ENCODE assay signal across 8 cellular contexts in genomic region chr19:11496391-11497163, GRCh38. TPM values are rescaled to one million over a fixed set of nuclear protein-coding genes. Genes with fewer than 3 reads are reported as not detected.
DNase-seq lines count a peak whose midpoint lies in the region; ATAC-seq and TF ChIP-seq lines count a peak whose summit lies in the region.

No MANE protein-coding gene starts in this region.

- H3K27me3 Mint-ChIP-seq in central memory CD8-positive, alpha-beta T cell: no peaks in the 10 kb centered on the region

- TF ChIP-seq RAD21 in liver (IDR thresholded peaks at IDR 0.05): peak in 1 of 2 donors; percentile 71

- no peak overlapping the region for H3K4me3 Mint-ChIP-seq in central memory CD8-positive, alpha-beta T cell

- H3K36me3 ChIP-seq in GM06990 (ENCODE audit: control insufficient read depth, insufficient read depth, low read length) (peaks cover 13% of the 10 kb centered on the region), liver (ENCODE audit: control insufficient read depth in 4 of 4, insufficient read depth in 3 of 4, low read depth in 1 of 4, low read length in 3 of 4) (peaks cover 0 to 12% (median 4%) of the 10 kb centered on the region in 4 donors)

- H3K4me1 ChIP-seq in liver (ENCODE audit: control insufficient read depth in 4 of 4, insufficient read depth in 4 of 4, low read length in 3 of 4): peaks cover 0 to 9% (median 1%) of the 10 kb centered on the region in 4 donors

- H3K9me3 ChIP-seq in liver (ENCODE audit: control insufficient read depth in 4 of 4, low read length in 3 of 4): no peaks in the 10 kb centered on the region

- no peaks in the 10 kb centered on the region for H3K9me3 Mint-ChIP-seq in central memory CD8-positive, alpha-beta T cell

- TF ChIP-seq CTCF in GM06990 (IDR thresholded peaks at IDR 0.05; ENCODE audit: insufficient read depth, low read length, poor library complexity, severe bottlenecking) (peak; percentile 87), liver (IDR thresholded peaks at IDR 0.05; ENCODE audit: low read depth, low read length, missing input control) (peak; percentile 39)

- H3K27ac ChIP-seq in liver (ENCODE audit: low read depth in 1 of 2, low read length in 2 of 2): no peak overlapping the region

- peak; percentile 56 for DNase-seq in GM06990 (ENCODE audit: extremely low read depth, insufficient read length)
- peak; percentile 8 for DNase-seq in NCI-H146 treated with DMSO at 0.1 percent for 48 hours (lab: John Stamatoyannopoulos, UW; ENCODE audit: unreplicated experiment)
- peak; percentile 40 for DNase-seq in activated CD4-positive, CD25-positive, alpha-beta regulatory T cell treated with anti-CD3 and anti-CD28 coated beads, Interleukin-2, amount 50 U/mL, for 16 hours (ENCODE audit: low read depth, low spot score)
- DNase-seq in central memory CD8-positive, alpha-beta T cell (ENCODE audit: low spot score in 2 of 2): peak; percentile 27 to 38
- DNase-seq in stimulated activated CD8-positive, alpha-beta memory T cell treated with anti-CD3 and anti-CD28 coated beads, Interleukin-12 subunit alpha, Interleukin-12 subunit beta, amount 100 ng/mL, for 1 hour (ENCODE audit: low read depth): peak; percentile 43

- peaks cover 18% of the 10 kb centered on the region for H3K4me1 Mint-ChIP-seq in central memory CD8-positive, alpha-beta T cell

- H3K9ac ChIP-seq in liver (ENCODE audit: low read depth in 1 of 2, low read length in 2 of 2): no peak overlapping the region

- 79% methylated on average over 17 of the region's 17 CpGs for WGBS in liver

- H3K4me3 ChIP-seq in GM06990 (replicated peaks; ENCODE audit: low read depth, low read length): no peak overlapping the region
- no peak overlapping the region for H3K4me3 ChIP-seq in liver (ENCODE audit: low read depth in 1 of 3, low read length in 3 of 3)

- H3K27ac Mint-ChIP-seq in central memory CD8-positive, alpha-beta T cell (ENCODE audit: low read depth): no peak overlapping the region

- H3K27me3 ChIP-seq in GM06990 (replicated peaks; ENCODE audit: control insufficient read depth, insufficient read depth, low read length) (no peaks in the 10 kb centered on the region), liver (ENCODE audit: control insufficient read depth in 4 of 4, insufficient read depth in 4 of 4, low read length in 3 of 4) (no peaks in the 10 kb centered on the region)

- peaks cover 6% of the 10 kb centered on the region for H3K36me3 Mint-ChIP-seq in central memory CD8-positive, alpha-beta T cell (ENCODE audit: insufficient read depth)

- ATAC-seq in central memory CD8-positive, alpha-beta T cell (replicated peaks; ENCODE audit: extremely low read depth, poor library complexity, severe bottlenecking): peak; percentile 43
- ATAC-seq in GM18498 (IDR thresholded peaks at IDR 0.05; ENCODE audit: unreplicated experiment) (no peak), GM19463 (IDR thresholded peaks at IDR 0.05; ENCODE audit: unreplicated experiment) (no peak)

TF ChIP-seq in liver, 16 proteins besides CTCF, POLR2A, EP300 and RAD21:
- no peak for TF ChIP-seq TAF1 (conservative IDR thresholded peaks at IDR 0.05)
- no peak for TF ChIP-seq JUND (IDR thresholded peaks at IDR 0.05)
- TF ChIP-seq ZBTB33 (IDR thresholded peaks at IDR 0.05): no peak
- TF ChIP-seq REST (IDR thresholded peaks at IDR 0.05): no peak
- TF ChIP-seq NR2F2 (IDR thresholded peaks at IDR 0.05): no peak

RNA-seq across cellular contexts. Expression of gene ZNF653, which starts 9.1 kb away (rescaled TPM):
- total RNA-seq in liver: 1 to 10 TPM; 3.0 to 4.6 TPM
- 1 to 10 TPM; 1.3 to 3.3 TPM for polyA plus RNA-seq in liver

RNA-seq across cellular contexts. Expression of gene ELAVL3, which starts 15.7 kb away (rescaled TPM):
- total RNA-seq in liver: not detected
- not detected for polyA plus RNA-seq in liver

RNA-seq across cellular contexts. Expression of gene ECSIT, which starts 32.4 kb away (rescaled TPM):
- 10 to 100 TPM; 20.5 to 34.9 TPM for total RNA-seq in liver
- 10 to 100 TPM; 27.2 to 37.4 TPM for polyA plus RNA-seq in liver

RNA-seq across cellular contexts. Expression of gene CNN1, which starts 42.1 kb away (rescaled TPM):
- 1 to 10 TPM in 1 of 2 donors, under 1 TPM in 1; 0.09 to 5.9 TPM for total RNA-seq in liver
- 1 to 10 TPM in 1 of 2 donors, under 1 TPM in 1; 0.29 to 4.1 TPM for polyA plus RNA-seq in liver
